Comparison of ENCODE assay signal across 8 cellular contexts in genomic region chr10:123043409-123043925, GRCh38. TPM values are rescaled to one million over a fixed set of nuclear protein-coding genes. Genes with fewer than 3 reads are reported as not detected.
A peak's percentile ranks its signal among the peaks of the same experiment; 100 is the strongest.
DNase-seq lines count a peak whose midpoint lies in the region; ATAC-seq and TF ChIP-seq lines count a peak whose summit lies in the region.

No MANE protein-coding gene starts in this region.

- ATAC-seq in DND-41 (ENCODE audit: insufficient read depth, low read depth) (peak; percentile 92), GM21723 (IDR thresholded peaks at IDR 0.05; ENCODE audit: unreplicated experiment) (peak; percentile 86), GM18505 (IDR thresholded peaks at IDR 0.05; ENCODE audit: unreplicated experiment) (no peak)

- H3K27ac ChIP-seq in DND-41 (ENCODE audit: low read length) (no peak overlapping the region), MM.1S (ENCODE audit: low read length) (no peak overlapping the region), SJCRH30 (no peak overlapping the region), iPS DF 6.9 (ENCODE audit: low read length) (no peak overlapping the region)

- WGBS in iPS DF 6.9 (ENCODE audit: insufficient coverage, insufficient read length), result no CpG with 5 or more reads among the region's 5 CpGs

- peaks cover 14% of the 10 kb centered on the region for H3K36me3 ChIP-seq in DND-41 (ENCODE audit: insufficient read depth, low read length)
- H3K36me3 ChIP-seq in MM.1S (replicated peaks; ENCODE audit: insufficient read depth, low read length), result no peaks in the 10 kb centered on the region
- H3K36me3 ChIP-seq in SJCRH30, result no peaks in the 10 kb centered on the region
- H3K36me3 ChIP-seq in iPS DF 6.9 (ENCODE audit: control insufficient read depth, insufficient read depth, low read length), result no peaks in the 10 kb centered on the region

- no peak overlapping the region for H3K4me3 ChIP-seq in DND-41 (ENCODE audit: low read depth in 1 of 2, low read length in 2 of 2)
- H3K4me3 ChIP-seq in MM.1S (ENCODE audit: low read length), result no peak overlapping the region
- H3K4me3 ChIP-seq in SJCRH30, result no peak overlapping the region
- H3K4me3 ChIP-seq in iPS DF 6.9 (ENCODE audit: low read length), result no peak overlapping the region

- TF ChIP-seq POLR2A in GM18505 (IDR thresholded peaks at IDR 0.05; ENCODE audit: borderline replicate concordance, extremely low read depth, insufficient read depth, insufficient read length), result no peak

- H3K9ac ChIP-seq in DND-41 (ENCODE audit: low read depth, low read length) (no peak overlapping the region), MM.1S (ENCODE audit: low read length) (no peak overlapping the region)

- DNase-seq in DND-41 (peak; percentile 54), MM.1S (peak; percentile 65), SJCRH30 (peak; percentile 29 to 64), anterior cingulate cortex (lab: John Stamatoyannopoulos, UW) (peak in 50 of 58 donors; percentile 1 to 83 (median 35)), iPS DF 6.9 (ENCODE audit: low read depth, low spot score) (peak; percentile 64)
- DNase-seq in stimulated activated CD4-positive, alpha-beta T cell treated with anti-CD3 and anti-CD28 coated beads, Interleukin-1b, Interleukin-23, amount 100 ng/mL, for 1 hour (ENCODE audit: low read depth in 2 of 2), result peak; percentile 3 to 5

- no peaks in the 10 kb centered on the region for H4K20me1 ChIP-seq in DND-41 (ENCODE audit: insufficient read depth, low read length)
- H4K20me1 ChIP-seq in MM.1S (ENCODE audit: insufficient read depth, low read length), result no peaks in the 10 kb centered on the region

- H3K79me2 ChIP-seq in DND-41 (ENCODE audit: insufficient read depth, low read length) (no peaks in the 10 kb centered on the region), MM.1S (ENCODE audit: low read length) (no peaks in the 10 kb centered on the region)

- H3K9me2 ChIP-seq in MM.1S (replicated peaks; ENCODE audit: insufficient read depth, low read length), result no peaks in the 10 kb centered on the region

- no peaks in the 10 kb centered on the region for H3K4me1 ChIP-seq in DND-41 (ENCODE audit: insufficient read depth, low read length)
- H3K4me1 ChIP-seq in MM.1S (ENCODE audit: low read length), result no peaks in the 10 kb centered on the region
- no peaks in the 10 kb centered on the region for H3K4me1 ChIP-seq in SJCRH30
- no peaks in the 10 kb centered on the region for H3K4me1 ChIP-seq in iPS DF 6.9 (ENCODE audit: control insufficient read depth, insufficient read depth, low read length)

- H3F3A ChIP-seq in MM.1S (ENCODE audit: insufficient read depth, low read length), result no peaks in the 10 kb centered on the region

- H3K9me3 ChIP-seq in DND-41 (ENCODE audit: insufficient read depth, low read length, severe bottlenecking) (no peaks in the 10 kb centered on the region), MM.1S (replicated peaks; ENCODE audit: insufficient read depth, low read length) (no peaks in the 10 kb centered on the region), SJCRH30 (replicated peaks) (no peaks in the 10 kb centered on the region), iPS DF 6.9 (ENCODE audit: control insufficient read depth, insufficient read depth, low read length) (no peaks in the 10 kb centered on the region)

- TF ChIP-seq CTCF in DND-41 (IDR thresholded peaks at IDR 0.05; ENCODE audit: borderline replicate concordance, extremely low read depth, low read length, poor library complexity, severe bottlenecking), result peak; percentile 86
- TF ChIP-seq CTCF in MM.1S (IDR thresholded peaks at IDR 0.05; ENCODE audit: low read length), result peak; percentile 81

- H3K27me3 ChIP-seq in DND-41 (ENCODE audit: insufficient read depth, low read length, poor library complexity) (no peaks in the 10 kb centered on the region), MM.1S (replicated peaks; ENCODE audit: insufficient read depth, low read length) (no peaks in the 10 kb centered on the region), SJCRH30 (no peaks in the 10 kb centered on the region), iPS DF 6.9 (ENCODE audit: control insufficient read depth, insufficient read depth, low read length) (no peaks in the 10 kb centered on the region)

- H3K4me2 ChIP-seq in DND-41 (ENCODE audit: insufficient read depth, low read length), result no peak overlapping the region
- no peak overlapping the region for H3K4me2 ChIP-seq in MM.1S (ENCODE audit: low read depth, low read length)

- H2AFZ ChIP-seq in DND-41 (ENCODE audit: low read depth, low read length) (no peak overlapping the region), MM.1S (ENCODE audit: low read length) (no peak overlapping the region)

RNA-seq across cellular contexts. Expression of gene ACADSB, which starts 34.7 kb away (rescaled TPM):
- 8.0 and 9.6 TPM in 2 replicates for total RNA-seq in SJCRH30 (2014; rRNA removed; shearing (Covaris generic))

RNA-seq across cellular contexts. Expression of gene IKZF5, which starts 34.9 kb away (rescaled TPM):
- total RNA-seq in SJCRH30 (2014; rRNA removed; shearing (Covaris generic)), result 7.8 and 9.3 TPM in 2 replicates

Comparison
In these comparisons a context has a peak if more than half of its experiments do, and no peak if none do; other contexts are left out.
1. DNase-seq: peak in every context shown above with its lines; median percentile 65 in MM.1S; 64 in iPS DF 6.9; 54 in DND-41; 46 in SJCRH30; 35 in anterior cingulate cortex; 4 in stimulated activated CD4-positive, alpha-beta T cell treated with anti-CD3 and anti-CD28 coated beads, Interleukin-1b, Interleukin-23, amount 100 ng/mL, for 1 hour.